In genomic region chr20:15257071-15257470, GRCh38 we compare ENCODE assay signal across 26 cellular contexts.
"Had no signal": no experiment of that assay in that cellular context is flagged by ENCODE, and none has a peak within 500 bp of the region (broad histone marks: within the 10 kb centered on the region; RNA-seq: fewer than 3 reads in every experiment).

No MANE protein-coding gene starts in this region.

- ATAC-seq: mucosa of descending colon; naive thymus-derived CD4-positive, alpha-beta T cell; natural killer cell treated with Interleukin-12 subunit alpha and Interleukin-12 subunit beta and Interleukin-15 and Interleukin-18, amount 100 ng/mL, for 72 hours; pancreas; right cardiac atrium; sciatic nerve; upper lobe of right lung had no signal

- DNase-seq: islet precursor cell; left ventricle myocardium inferior; mesendoderm; midbrain; mucosa of descending colon; naive thymus-derived CD4-positive, alpha-beta T cell; pancreas; posterior cingulate gyrus; retina; right cardiac atrium; stimulated activated CD4-positive, alpha-beta T cell treated with anti-CD3 and anti-CD28 coated beads, Interleukin-12 subunit alpha, Interleukin-12 subunit beta, amount 100 ng/mL, for 4 hours; stimulated activated CD4-positive, alpha-beta T cell treated with anti-CD3 and anti-CD28 coated beads, Interleukin-15, amount 100 ng/mL, for 24 hours; stimulated activated CD4-positive, alpha-beta T cell treated with anti-CD3 and anti-CD28 coated beads, Interleukin-2, amount 100 ng/mL, for 24 hours; stimulated activated CD4-positive, alpha-beta T cell treated with anti-CD3 and anti-CD28 coated beads, Interleukin-4, amount 100 ng/mL, for 1 hour; stimulated activated naive CD4-positive, alpha-beta T cell; tibial artery; trophoblast cell; upper lobe of right lung had no signal

- H3K4me3 ChIP-seq: hepatocyte, left ventricle myocardium inferior, lung, mucosa of descending colon, pancreas, prostate gland, skin epidermis, suprapubic skin, thoracic aorta, tibial artery, upper lobe of right lung had no signal
